ENCODE assay signal across 22 cellular contexts in genomic region chr10:89952314-89952713, GRCh38.
"Had no signal": no experiment of that assay in that cellular context is flagged by ENCODE, and none has a peak within 500 bp of the region (broad histone marks: within the 10 kb centered on the region; RNA-seq: fewer than 3 reads in every experiment).

No MANE protein-coding gene starts in this region.

- ATAC-seq: K562, Panc1 had no signal

- DNase-seq: Kasumi-1; MM.1S; NCI-H1092 treated with DMSO at 0.1 percent for 48 hours; NCI-H1436; NCI-H1930; NCI-H2081; NCI-H2107; NCI-H2227 treated with DMSO at 0.1 percent for 48 hours; NCI-H524; NCI-H526 treated with DMSO at 0.1 percent for 48 hours; NCI-H748 treated with DMSO at 0.1 percent for 48 hours; NK-92 treated with Interleukin-12 subunit alpha and Interleukin-12 subunit beta, amount 100 ng/mL, for 24 hours; PC-3; SHP77; SK-N-SH; SW 1271 had no signal

- H3K4me2 ChIP-seq: KMS-11, SK-N-SH had no signal

- H3K4me3 Mint-ChIP-seq: IgD-negative memory B cell had no signal

- H3K27ac Mint-ChIP-seq: IgD-negative memory B cell had no signal

- H3K4me3 ChIP-seq: K562 had no signal

- H3K9ac ChIP-seq: KMS-11, SK-N-SH had no signal

- H3K27ac ChIP-seq: HL-60, KMS-11, RWPE1 had no signal

- H3K9me3 ChIP-seq: SK-N-SH had no signal

- H3K36me3 Mint-ChIP-seq: IgD-negative memory B cell had no signal
